17 cellular contexts compared by ENCODE assay signal in the genomic region with DNA sequence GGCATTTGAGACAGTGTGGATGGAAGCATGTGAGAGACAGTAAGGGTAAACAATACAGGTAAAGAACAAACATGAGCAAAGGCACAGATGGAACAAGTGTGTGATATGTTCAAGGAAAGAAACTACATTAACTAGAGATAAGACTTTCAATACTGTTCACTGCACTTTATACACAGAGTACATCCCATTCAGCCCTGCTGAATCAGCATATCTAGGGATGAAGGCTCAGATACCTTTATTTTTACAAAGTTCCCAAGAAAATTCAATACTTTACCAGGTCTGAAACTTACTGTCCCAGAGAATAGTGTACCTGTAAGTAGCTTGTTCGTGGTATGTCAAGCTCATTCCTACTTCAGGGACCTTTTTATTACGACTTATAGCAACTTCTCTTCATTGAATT.
A peak's percentile ranks its signal among the peaks of the same experiment; 100 is the strongest.
DNase-seq lines count a peak whose midpoint lies in the region; FAIRE-seq and TF ChIP-seq lines count a peak whose summit lies in the region.
"Had no signal": no experiment of that assay in that cellular context is flagged by ENCODE, and none has a peak within 500 bp of the region (broad histone marks: within the 10 kb centered on the region; RNA-seq: fewer than 3 reads in every experiment).

No MANE protein-coding gene starts in this region.

- peaks cover 24% of the 10 kb centered on the region for H3K4me1 Mint-ChIP-seq in neural progenitor cell
- H3K4me1 Mint-ChIP-seq: B cell had no signal

- no peaks in the 10 kb centered on the region for H3K36me3 Mint-ChIP-seq in neural progenitor cell

- H3K9me3 ChIP-seq in WERI-Rb-1 (ENCODE audit: severe bottlenecking) (no peaks in the 10 kb centered on the region), neural progenitor cell (ENCODE audit: low read depth) (no peaks in the 10 kb centered on the region)

- H3K4me3 ChIP-seq in WERI-Rb-1 (ENCODE audit: low read depth, low read length): no peak overlapping the region
- H3K4me3 ChIP-seq in neural progenitor cell: no peak overlapping the region
- H3K4me3 ChIP-seq: BLaER1 treated with 17β-estradiol and CSF1 and Interleukin-3, amounts not matched to agents 10 nM and 100 nM; GM23338 had no signal

- H3K27me3 ChIP-seq in WERI-Rb-1 (ENCODE audit: insufficient read depth, low read depth, severe bottlenecking) (no peaks in the 10 kb centered on the region), neural progenitor cell (no peaks in the 10 kb centered on the region)
- H3K27me3 ChIP-seq: BLaER1 treated with 17β-estradiol and CSF1 and Interleukin-3, amounts not matched to agents 10 nM and 100 nM had no signal

- DNase-seq in NCI-H82 treated with DMSO at 0.1 percent for 48 hours (lab: John Stamatoyannopoulos, UW; ENCODE audit: unreplicated experiment) (peak; percentile 38), NCI-H82 (lab: John Stamatoyannopoulos, UW) (no peak), GM12891 (ENCODE audit: insufficient read length, low spot score) (no peak), WERI-Rb-1 (no peak), neural progenitor cell (ENCODE audit: low spot score) (no peak), NCI-H1092 (lab: John Stamatoyannopoulos, UW) (no peak), SKM-1 (lab: John Stamatoyannopoulos, UW; ENCODE audit: unreplicated experiment) (no peak)
- DNase-seq in stimulated activated CD4-positive, alpha-beta T cell treated with anti-CD3 and anti-CD28 coated beads, Interleukin-2, amount 100 ng/mL, for 24 hours: no peak
- DNase-seq: 8988T; CD8-positive, alpha-beta memory T cell; COR-L47; H7; HFFc6 had no signal

- no peak overlapping the region for H3K9ac ChIP-seq in neural progenitor cell
- H3K9ac ChIP-seq: BLaER1 treated with 17β-estradiol and CSF1 and Interleukin-3, amounts not matched to agents 10 nM and 100 nM had no signal

- peaks cover 2% of the 10 kb centered on the region for H3K9me3 Mint-ChIP-seq in neural progenitor cell
- H3K9me3 Mint-ChIP-seq: GM23338, HFFc6 had no signal

- H3F3A ChIP-seq in neural progenitor cell (ENCODE audit: low read depth): peaks cover 18% of the 10 kb centered on the region

- peaks cover 3% of the 10 kb centered on the region for H4K20me1 ChIP-seq in neural progenitor cell (ENCODE audit: low read depth)

- H3K27me3 Mint-ChIP-seq in neural progenitor cell (ENCODE audit: insufficient read depth, low read depth): peaks cover 2% of the 10 kb centered on the region
- H3K27me3 Mint-ChIP-seq: B cell; CD8-positive, alpha-beta memory T cell had no signal

- H3K27ac ChIP-seq in WERI-Rb-1 (peak overlapping the region; percentile 32), neural progenitor cell (no peak overlapping the region)
- H3K27ac ChIP-seq: BLaER1 treated with 17β-estradiol and CSF1 and Interleukin-3, amounts not matched to agents 10 nM and 100 nM had no signal

- H3K4me2 ChIP-seq in neural progenitor cell: peak overlapping the region; percentile 74
- H3K4me2 ChIP-seq: BLaER1 treated with 17β-estradiol and CSF1 and Interleukin-3, amounts not matched to agents 10 nM and 100 nM; GM23338 had no signal

- H3K79me2 ChIP-seq in neural progenitor cell (ENCODE audit: low read depth): peaks cover 24% of the 10 kb centered on the region

- FAIRE-seq in GM12891 (lab: Jason Lieb, UNC): peak; percentile 20
- FAIRE-seq: GM12892 had no signal

- TF ChIP-seq POLR2A in GM12891 (IDR thresholded peaks at IDR 0.05; ENCODE audit: low read depth, low read length): no peak

- no peaks in the 10 kb centered on the region; the same call in 1 of the 2 replicates for H3K36me3 ChIP-seq in WERI-Rb-1
- H3K36me3 ChIP-seq in neural progenitor cell: no peaks in the 10 kb centered on the region

- no peak overlapping the region for H3K4me3 Mint-ChIP-seq in neural progenitor cell
- H3K4me3 Mint-ChIP-seq: B cell; CD8-positive, alpha-beta memory T cell; GM23338; HFFc6 had no signal

- no peak for TF ChIP-seq CTCF in WERI-Rb-1 (IDR thresholded peaks at IDR 0.05; ENCODE audit: low read depth, low read length)
- TF ChIP-seq CTCF in neural progenitor cell (IDR thresholded peaks at IDR 0.05): no peak

- peaks cover 30% of the 10 kb centered on the region for H3K4me1 ChIP-seq in neural progenitor cell

- H2AFZ ChIP-seq in neural progenitor cell (replicated peaks): no peak overlapping the region
- H2AFZ ChIP-seq: GM23338 had no signal

- H3K27ac Mint-ChIP-seq in neural progenitor cell: no peak overlapping the region
- H3K27ac Mint-ChIP-seq: B cell, GM23338, HFFc6 had no signal

TF ChIP-seq in GM12891, 5 proteins besides CTCF, POLR2A, EP300 and RAD21:
- TF ChIP-seq PAX5 (IDR thresholded peaks at IDR 0.05; ENCODE audit: insufficient read depth, low read length, severe bottlenecking) (no peak), POU2F2 (IDR thresholded peaks at IDR 0.05; ENCODE audit: low read depth, low read length) (no peak), POLR2AphosphoS5 (IDR thresholded peaks at IDR 0.05; ENCODE audit: low read depth, low read length) (no peak), TAF1 (IDR thresholded peaks at IDR 0.05; ENCODE audit: low read depth, low read length) (no peak), SPI1 (IDR thresholded peaks at IDR 0.05; ENCODE audit: low read depth, low read length) (no peak)
TF ChIP-seq in GM12891: peak in this region for 0.
